In genomic region chr9:120383611-120383998, GRCh38 we compare ENCODE assay signal across 18 cellular contexts.
DNase-seq lines count a peak whose midpoint lies in the region; ATAC-seq and TF ChIP-seq lines count a peak whose summit lies in the region.
"Had no signal": no experiment of that assay in that cellular context is flagged by ENCODE, and none has a peak within 500 bp of the region (broad histone marks: within the 10 kb centered on the region; RNA-seq: fewer than 3 reads in every experiment).

No MANE protein-coding gene starts in this region.

- TF ChIP-seq CTCF in RWPE2 (IDR thresholded peaks at IDR 0.05; ENCODE audit: poor library complexity, severe bottlenecking) (no peak), osteoblast (IDR thresholded peaks at IDR 0.05; ENCODE audit: extremely low read depth, low read depth, low read length) (no peak)

- H3K36me3 ChIP-seq in RWPE2 (ENCODE audit: low read depth) (no peaks in the 10 kb centered on the region; the same call in 1 of the 2 replicates), osteoblast (ENCODE audit: insufficient read depth, low read length) (peaks cover 7% of the 10 kb centered on the region), HAP-1 (replicated peaks) (peaks cover 6% of the 10 kb centered on the region; the same call in 1 of the 2 replicates)
- H3K36me3 ChIP-seq: right atrium auricular region had no signal

- no peak overlapping the region for H3K4me3 ChIP-seq in RWPE2 (ENCODE audit: severe bottlenecking)
- H3K4me3 ChIP-seq in osteoblast (ENCODE audit: insufficient read depth, low read length) = no peak overlapping the region
- H3K4me3 ChIP-seq in HAP-1 = no peak overlapping the region
- H3K4me3 ChIP-seq: body of pancreas, left lung, right atrium auricular region had no signal

- H3K9me3 ChIP-seq in RWPE2 (ENCODE audit: severe bottlenecking) (peaks cover 4% of the 10 kb centered on the region), osteoblast (ENCODE audit: low read depth, low read length) (peaks cover 2% of the 10 kb centered on the region), HAP-1 (no peaks in the 10 kb centered on the region)
- H3K9me3 ChIP-seq: body of pancreas had no signal

- H2AFZ ChIP-seq in osteoblast (ENCODE audit: low read length) = no peak overlapping the region

- H3K27ac ChIP-seq in RWPE2 (ENCODE audit: poor library complexity, severe bottlenecking) = no peak overlapping the region
- H3K27ac ChIP-seq in osteoblast (ENCODE audit: low read depth, low read length) = peak overlapping the region; percentile 70
- H3K27ac ChIP-seq: left lung, right atrium auricular region had no signal

- no peak for ATAC-seq in RWPE2 (ENCODE audit: low read depth)
- no peak for ATAC-seq in natural killer cell treated with Interleukin-12 subunit alpha and Interleukin-12 subunit beta and Interleukin-15 and Interleukin-18, amount 100 ng/mL, for 72 hours
- ATAC-seq: activated naive CD4-positive, alpha-beta T cell treated with anti-CD3 and anti-CD28 coated beads, Interleukin-2, amount 50 U/mL, for 72 hours; activated T-cell treated with anti-CD3 and anti-CD28 coated beads, Interleukin-2, amount 50 U/mL, for 72 hours had no signal

- no peak overlapping the region for H3K4me2 ChIP-seq in osteoblast (ENCODE audit: insufficient read depth, low read length)

- H3K9me3 Mint-ChIP-seq in natural killer cell treated with Interleukin-12 subunit alpha and Interleukin-12 subunit beta and Interleukin-15 and Interleukin-18, amount 100 ng/mL, for 72 hours = no peaks in the 10 kb centered on the region
- H3K9me3 Mint-ChIP-seq: activated T-cell treated with anti-CD3 and anti-CD28 coated beads, Interleukin-2, amount 50 U/mL, for 72 hours; HFFc6 had no signal

- no peaks in the 10 kb centered on the region for H3K4me1 ChIP-seq in RWPE2 (ENCODE audit: insufficient read depth, poor library complexity, severe bottlenecking)
- H3K4me1 ChIP-seq in osteoblast (ENCODE audit: insufficient read depth, low read length) = peaks cover 25% of the 10 kb centered on the region
- no peaks in the 10 kb centered on the region for H3K4me1 ChIP-seq in HAP-1
- H3K4me1 ChIP-seq: left lung had no signal

- H4K20me1 ChIP-seq in osteoblast (ENCODE audit: insufficient read depth, low read length) = no peaks in the 10 kb centered on the region

- no peak overlapping the region for H3K27ac Mint-ChIP-seq in natural killer cell treated with Interleukin-12 subunit alpha and Interleukin-12 subunit beta and Interleukin-15 and Interleukin-18, amount 100 ng/mL, for 72 hours
- H3K27ac Mint-ChIP-seq: activated naive CD4-positive, alpha-beta T cell treated with anti-CD3 and anti-CD28 coated beads, Interleukin-2, amount 50 U/mL, for 72 hours; B cell; HFFc6 had no signal

- H3K79me2 ChIP-seq in osteoblast (ENCODE audit: insufficient read depth, low read length) = no peaks in the 10 kb centered on the region

- H3K4me1 Mint-ChIP-seq in natural killer cell treated with Interleukin-12 subunit alpha and Interleukin-12 subunit beta and Interleukin-15 and Interleukin-18, amount 100 ng/mL, for 72 hours (ENCODE audit: low read depth in 2 of 2) = no peaks in the 10 kb centered on the region
- H3K4me1 Mint-ChIP-seq: B cell had no signal

- peak; percentile 46 for DNase-seq in COLO668 (lab: John Stamatoyannopoulos, UW; ENCODE audit: unreplicated experiment)
- peak; percentile 35 for DNase-seq in Daoy (ENCODE audit: low read depth)
- peak; percentile 39 for DNase-seq in RWPE2 (ENCODE audit: low spot score)
- DNase-seq in osteoblast (ENCODE audit: insufficient read length, low spot score, missing footprints) = peak; percentile 76
- no peak for DNase-seq in HAP-1 (ENCODE audit: low spot score in 2 of 2)
- DNase-seq in T-helper 2 cell = no peak
- no peak for DNase-seq in natural killer cell treated with Interleukin-12 subunit alpha and Interleukin-12 subunit beta and Interleukin-15 and Interleukin-18, amount 100 ng/mL, for 72 hours (ENCODE audit: low spot score)
- DNase-seq: activated CD4-positive, alpha-beta T cell treated with anti-CD3 and anti-CD28 coated beads for 1 hour; activated T-cell treated with anti-CD3 and anti-CD28 coated beads, Interleukin-2, amount 50 U/mL, for 72 hours; HFFc6; KG1; left lung; MV-4-11; stimulated activated CD4-positive, alpha-beta T cell treated with anti-CD3 and anti-CD28 coated beads, Interleukin-15, amount 100 ng/mL, for 24 hours had no signal

- no peaks in the 10 kb centered on the region for H3K36me3 Mint-ChIP-seq in natural killer cell treated with Interleukin-12 subunit alpha and Interleukin-12 subunit beta and Interleukin-15 and Interleukin-18, amount 100 ng/mL, for 72 hours

- no peaks in the 10 kb centered on the region for H3K27me3 ChIP-seq in RWPE2 (ENCODE audit: insufficient read depth, poor library complexity, severe bottlenecking)
- H3K27me3 ChIP-seq in osteoblast (ENCODE audit: insufficient read depth, low read length) = no peaks in the 10 kb centered on the region
- H3K27me3 ChIP-seq in HAP-1 (ENCODE audit: low read depth) = no peaks in the 10 kb centered on the region
- H3K27me3 ChIP-seq: body of pancreas, left lung, right atrium auricular region had no signal

- in situ Hi-C loops in HAP-1 (cut with MboI; ENCODE audit: low sequenced_read_pairs) = no loop called here

- no peaks in the 10 kb centered on the region for H3K27me3 Mint-ChIP-seq in natural killer cell treated with Interleukin-12 subunit alpha and Interleukin-12 subunit beta and Interleukin-15 and Interleukin-18, amount 100 ng/mL, for 72 hours
- H3K27me3 Mint-ChIP-seq: B cell had no signal

- H3K4me3 Mint-ChIP-seq in natural killer cell treated with Interleukin-12 subunit alpha and Interleukin-12 subunit beta and Interleukin-15 and Interleukin-18, amount 100 ng/mL, for 72 hours = no peak overlapping the region
- H3K4me3 Mint-ChIP-seq: activated T-cell treated with anti-CD3 and anti-CD28 coated beads, Interleukin-2, amount 50 U/mL, for 72 hours; B cell; HFFc6 had no signal

Comparison
In these comparisons a context has a peak if more than half of its experiments do, and no peak if none do; other contexts are left out.
1. DNase-seq: peak in COLO668 (single experiment), Daoy (single experiment), RWPE2 (single experiment) and osteoblast (single experiment); none in HAP-1 (0 of 2), T-helper 2 cell (0 of 5) and natural killer cell treated with Interleukin-12 subunit alpha and Interleukin-12 subunit beta and Interleukin-15 and Interleukin-18, amount 100 ng/mL, for 72 hours (single experiment).